25 cellular contexts compared by ENCODE assay signal in the genomic region with DNA sequence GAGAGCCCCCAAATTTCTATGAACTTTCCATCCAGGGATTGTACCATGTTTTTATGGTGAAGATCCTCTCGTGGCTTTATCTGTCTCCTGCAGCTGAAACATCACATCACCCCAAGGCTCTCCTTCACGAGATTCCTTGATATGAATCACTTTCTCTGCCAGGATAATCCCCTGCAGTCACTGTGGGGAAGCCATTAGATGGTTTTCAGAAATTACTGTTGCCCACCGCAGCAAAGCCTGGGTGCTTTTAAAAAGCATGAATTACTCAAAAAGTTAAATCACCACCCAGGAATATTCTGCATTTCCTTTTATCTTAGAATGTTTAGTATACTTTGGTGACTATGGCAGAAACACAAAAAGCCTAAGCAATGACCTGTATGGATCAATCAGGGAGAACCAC.
"Had no signal": no experiment of that assay in that cellular context is flagged by ENCODE, and none has a peak within 500 bp of the region (broad histone marks: within the 10 kb centered on the region; RNA-seq: fewer than 3 reads in every experiment).

No MANE protein-coding gene starts in this region.

- H3K27me3 Mint-ChIP-seq: natural killer cell treated with Interleukin-12 subunit alpha and Interleukin-12 subunit beta and Interleukin-15 and Interleukin-18, amount 100 ng/mL, for 72 hours; progenitor cell of endocrine pancreas; stimulated activated naive CD8-positive, alpha-beta T cell treated with anti-CD3 and anti-CD28 coated beads, Interleukin-15, Interleukin-2, amounts not matched to agents 100 ng/mL and 50 ng/mL, for 24 hours had no signal

- H3K27ac Mint-ChIP-seq: mesothelial cell of epicardium; naive thymus-derived CD4-positive, alpha-beta T cell; natural killer cell treated with Interleukin-12 subunit alpha and Interleukin-12 subunit beta and Interleukin-15 and Interleukin-18, amount 100 ng/mL, for 72 hours; progenitor cell of endocrine pancreas; stimulated activated effector memory CD8-positive, alpha-beta T cell treated with anti-CD3 and anti-CD28 coated beads, Interleukin-12 subunit alpha, Interleukin-12 subunit beta, amount 100 ng/mL, for 72 hours; stimulated activated naive CD8-positive, alpha-beta T cell treated with anti-CD3 and anti-CD28 coated beads, Interleukin-15, Interleukin-2, amounts not matched to agents 100 ng/mL and 50 ng/mL, for 24 hours had no signal

- FAIRE-seq: small intestine, urothelium cell line had no signal

- H2AFZ ChIP-seq: hepatocyte had no signal

- H3K36me3 ChIP-seq: lower lobe of right lung, ovary, right atrium auricular region, right lobe of liver, spleen, suprapubic skin, thoracic aorta, tibial artery, upper lobe of right lung had no signal

- DNase-seq: islet precursor cell; left ventricle myocardium superior; lower lobe of right lung; mammary epithelial cell; mesendoderm; naive thymus-derived CD4-positive, alpha-beta T cell; ovary; right lobe of liver; small intestine; spleen; stimulated activated CD4-positive, alpha-beta T cell treated with anti-CD3 and anti-CD28 coated beads, Interleukin-4, amount 100 ng/mL, for 24 hours; stimulated activated naive CD4-positive, alpha-beta T cell; tibial artery; trophoblast cell; upper lobe of right lung had no signal

- H3K4me1 Mint-ChIP-seq: mesothelial cell of epicardium; naive thymus-derived CD4-positive, alpha-beta T cell; stimulated activated effector memory CD8-positive, alpha-beta T cell treated with anti-CD3 and anti-CD28 coated beads, Interleukin-12 subunit alpha, Interleukin-12 subunit beta, amount 100 ng/mL, for 72 hours had no signal

- H3K27me3 ChIP-seq: hepatocyte, ovary, right atrium auricular region, right lobe of liver, spleen, suprapubic skin, tibial artery, upper lobe of right lung had no signal

- H3K27ac ChIP-seq: hepatocyte, lower lobe of right lung, ovary, right atrium auricular region, right lobe of liver, spleen, suprapubic skin, thoracic aorta, tibial artery, upper lobe of right lung had no signal

- H3K9me3 Mint-ChIP-seq: mesothelial cell of epicardium; natural killer cell treated with Interleukin-12 subunit alpha and Interleukin-12 subunit beta and Interleukin-15 and Interleukin-18, amount 100 ng/mL, for 72 hours; stimulated activated effector memory CD8-positive, alpha-beta T cell treated with anti-CD3 and anti-CD28 coated beads, Interleukin-12 subunit alpha, Interleukin-12 subunit beta, amount 100 ng/mL, for 72 hours; stimulated activated naive CD8-positive, alpha-beta T cell treated with anti-CD3 and anti-CD28 coated beads, Interleukin-15, Interleukin-2, amounts not matched to agents 100 ng/mL and 50 ng/mL, for 24 hours had no signal

- H3K79me2 ChIP-seq: hepatocyte had no signal

- H3K4me2 ChIP-seq: hepatocyte had no signal

- H3K36me3 Mint-ChIP-seq: mesothelial cell of epicardium; naive thymus-derived CD4-positive, alpha-beta T cell; natural killer cell treated with Interleukin-12 subunit alpha and Interleukin-12 subunit beta and Interleukin-15 and Interleukin-18, amount 100 ng/mL, for 72 hours; stimulated activated effector memory CD8-positive, alpha-beta T cell treated with anti-CD3 and anti-CD28 coated beads, Interleukin-12 subunit alpha, Interleukin-12 subunit beta, amount 100 ng/mL, for 72 hours had no signal

- H3K4me3 ChIP-seq: hepatocyte, lower lobe of right lung, ovary, right atrium auricular region, right lobe of liver, spleen, suprapubic skin, thoracic aorta, tibial artery, upper lobe of right lung had no signal

- H3K4me1 ChIP-seq: lower lobe of right lung, right atrium auricular region, right lobe of liver, spleen, suprapubic skin, tibial artery, upper lobe of right lung had no signal

- H3K4me3 Mint-ChIP-seq: mesothelial cell of epicardium; naive thymus-derived CD4-positive, alpha-beta T cell; natural killer cell treated with Interleukin-12 subunit alpha and Interleukin-12 subunit beta and Interleukin-15 and Interleukin-18, amount 100 ng/mL, for 72 hours; stimulated activated effector memory CD8-positive, alpha-beta T cell treated with anti-CD3 and anti-CD28 coated beads, Interleukin-12 subunit alpha, Interleukin-12 subunit beta, amount 100 ng/mL, for 72 hours; stimulated activated naive CD8-positive, alpha-beta T cell treated with anti-CD3 and anti-CD28 coated beads, Interleukin-15, Interleukin-2, amounts not matched to agents 100 ng/mL and 50 ng/mL, for 24 hours had no signal

- ATAC-seq: left ventricle myocardium superior; lower lobe of right lung; naive thymus-derived CD4-positive, alpha-beta T cell; right lobe of liver; stimulated activated effector memory CD8-positive, alpha-beta T cell treated with anti-CD3 and anti-CD28 coated beads, Interleukin-12 subunit alpha, Interleukin-12 subunit beta, amount 100 ng/mL, for 72 hours; upper lobe of right lung had no signal

- H3K9me3 ChIP-seq: lower lobe of right lung, ovary, right atrium auricular region, right lobe of liver, spleen, suprapubic skin, thoracic aorta, tibial artery, upper lobe of right lung had no signal
